8 cellular contexts compared by ENCODE assay signal in genomic region chr19:14333101-14333871, GRCh38. TPM values are rescaled to one million over a fixed set of nuclear protein-coding genes. Genes with fewer than 3 reads are reported as not detected.
A peak's percentile ranks its signal among the peaks of the same experiment; 100 is the strongest.
DNase-seq lines count a peak whose midpoint lies in the region; ATAC-seq and TF ChIP-seq lines count a peak whose summit lies in the region.

No MANE protein-coding gene starts in this region.

- no peaks in the 10 kb centered on the region for H4K20me1 ChIP-seq in HCT116 (ENCODE audit: insufficient read depth)

- H3K9me2 ChIP-seq in HCT116 (ENCODE audit: insufficient read depth) = no peaks in the 10 kb centered on the region

- TF ChIP-seq RAD21 in HCT116 (IDR thresholded peaks at IDR 0.05; ENCODE audit: low read depth) = no peak

- peak overlapping the region; percentile 71 for H3K9ac ChIP-seq in HCT116 (ENCODE audit: low read length)

- no peak overlapping the region for H3K4me3 Mint-ChIP-seq in central memory CD8-positive, alpha-beta T cell
- peak overlapping the region in 1 of 2 donors; percentile 51 for H3K4me3 Mint-ChIP-seq in effector memory CD8-positive, alpha-beta T cell
- H3K4me3 Mint-ChIP-seq in natural killer cell treated with Interleukin-12 subunit alpha and Interleukin-12 subunit beta and Interleukin-15 and Interleukin-18, amount 100 ng/mL, for 72 hours = no peak overlapping the region

- no peak for TF ChIP-seq CTCF in HCT116 (IDR thresholded peaks at IDR 0.05 in 2 of 3, conservative IDR thresholded peaks at IDR 0.05 in 1 of 3; ENCODE audit: borderline replicate concordance in 1 of 3, insufficient read depth in 1 of 3, low read depth in 2 of 3, low read length in 2 of 3)
- TF ChIP-seq CTCF in lower lobe of right lung (IDR thresholded peaks at IDR 0.05) = no peak

- CTCF ChIA-PET in HCT116 (lab: Charles Lee) = interaction anchor here (1.2 to 2.3 kb wide), 2 partner anchors 15 to 196 kb away, joined by 5 to 10 read pairs; no protein-coding TSS in a partner anchor

- DNase-seq in A172 (ENCODE audit: low spot score) = peak; percentile 31
- DNase-seq in HCT116 (ENCODE audit: low read depth, low spot score) = no peak
- DNase-seq in central memory CD8-positive, alpha-beta T cell (ENCODE audit: low spot score in 2 of 2) = no peak
- DNase-seq in lower lobe of right lung = no peak
- DNase-seq in effector memory CD8-positive, alpha-beta T cell = no peak
- DNase-seq in DMS153 (lab: John Stamatoyannopoulos, UW) = no peak
- DNase-seq in natural killer cell treated with Interleukin-12 subunit alpha and Interleukin-12 subunit beta and Interleukin-15 and Interleukin-18, amount 100 ng/mL, for 72 hours (ENCODE audit: low spot score) = no peak
- DNase-seq in mucosa of gallbladder (ENCODE audit: low spot score) = no peak

- no peak for TF ChIP-seq POLR2A in HCT116 (IDR thresholded peaks at IDR 0.05; ENCODE audit: borderline replicate concordance, extremely low read depth, insufficient read depth, insufficient read length)

- peak overlapping the region; percentile 68 for H3K27ac ChIP-seq in HCT116 (ENCODE audit: low read depth, low read length)
- no peak overlapping the region for H3K27ac ChIP-seq in lower lobe of right lung

- H3K27ac Mint-ChIP-seq in central memory CD8-positive, alpha-beta T cell (ENCODE audit: low read depth) = peak overlapping the region; percentile 74
- H3K27ac Mint-ChIP-seq in effector memory CD8-positive, alpha-beta T cell = peak overlapping the region in 1 of 2 donors; percentile 38
- no peak overlapping the region for H3K27ac Mint-ChIP-seq in natural killer cell treated with Interleukin-12 subunit alpha and Interleukin-12 subunit beta and Interleukin-15 and Interleukin-18, amount 100 ng/mL, for 72 hours

- H3K27me3 ChIP-seq in HCT116 (ENCODE audit: insufficient read depth, low read length) = no peaks in the 10 kb centered on the region
- peaks cover 4% of the 10 kb centered on the region for H3K27me3 ChIP-seq in lower lobe of right lung (ENCODE audit: low read depth)

- H3K4me3 ChIP-seq in HCT116 (replicated peaks in 1 of 2; ENCODE audit: low read depth in 1 of 2, low read length in 2 of 2) (peak overlapping the region; percentile 56 to 58), lower lobe of right lung (peak overlapping the region; percentile 40)

- H3K4me1 ChIP-seq in HCT116 (ENCODE audit: control insufficient read depth in 1 of 2, insufficient read depth in 2 of 2, low read length in 2 of 2) (peaks cover 8 to 33% of the 10 kb centered on the region in 2 experiments; a peak in 3 of 4 replicates), lower lobe of right lung (peaks cover 4% of the 10 kb centered on the region)

- H3K79me2 ChIP-seq in HCT116 (ENCODE audit: insufficient read depth, low read length) = no peaks in the 10 kb centered on the region

- peaks cover 4% of the 10 kb centered on the region for H3K36me3 Mint-ChIP-seq in central memory CD8-positive, alpha-beta T cell (ENCODE audit: insufficient read depth)
- H3K36me3 Mint-ChIP-seq in effector memory CD8-positive, alpha-beta T cell (ENCODE audit: insufficient read depth) = peaks cover 14% of the 10 kb centered on the region
- no peaks in the 10 kb centered on the region for H3K36me3 Mint-ChIP-seq in natural killer cell treated with Interleukin-12 subunit alpha and Interleukin-12 subunit beta and Interleukin-15 and Interleukin-18, amount 100 ng/mL, for 72 hours

- BruUV-seq in HCT116 (replicated peaks; lab: Mats Ljungman, UMichigan) = no TSS peak

- no peaks in the 10 kb centered on the region for H3K27me3 Mint-ChIP-seq in central memory CD8-positive, alpha-beta T cell
- H3K27me3 Mint-ChIP-seq in effector memory CD8-positive, alpha-beta T cell = no peaks in the 10 kb centered on the region
- no peaks in the 10 kb centered on the region for H3K27me3 Mint-ChIP-seq in natural killer cell treated with Interleukin-12 subunit alpha and Interleukin-12 subunit beta and Interleukin-15 and Interleukin-18, amount 100 ng/mL, for 72 hours

- H2AFZ ChIP-seq in HCT116 (ENCODE audit: low read depth, low read length, poor library complexity, severe bottlenecking) = peak overlapping the region; percentile 32

- H3K9me3 ChIP-seq in HCT116 (ENCODE audit: control insufficient read depth in 1 of 2, insufficient read depth in 1 of 2, low read depth in 1 of 2, low read length in 2 of 2) = peaks cover 0 to 5% of the 10 kb centered on the region in 2 experiments; a peak in 1 of 4 replicates
- no peaks in the 10 kb centered on the region for H3K9me3 ChIP-seq in lower lobe of right lung

- peak; percentile 80 for ATAC-seq in HCT116
- no peak for ATAC-seq in central memory CD8-positive, alpha-beta T cell (replicated peaks; ENCODE audit: extremely low read depth, poor library complexity, severe bottlenecking)
- peak; percentile 49 to 80 for ATAC-seq in lower lobe of right lung
- no peak for ATAC-seq in effector memory CD8-positive, alpha-beta T cell (replicated peaks)
- no peak for ATAC-seq in natural killer cell treated with Interleukin-12 subunit alpha and Interleukin-12 subunit beta and Interleukin-15 and Interleukin-18, amount 100 ng/mL, for 72 hours

- RAD21 ChIA-PET in HCT116 (lab: Charles Lee; ENCODE audit: low non-redundant PET in 1 of 2, low total read pairs in 2 of 2, uncharacterized antibody in 2 of 2, unreplicated experiment in 2 of 2) = interaction anchor here (0.6 to 0.7 kb wide), 2 partner anchors 12 to 87 kb away, joined by 3 read pairs; no protein-coding TSS in a partner anchor

- H3K36me3 ChIP-seq in HCT116 (ENCODE audit: control insufficient read depth in 1 of 2, insufficient read depth in 2 of 2, low read length in 2 of 2) (no peaks in the 10 kb centered on the region), lower lobe of right lung (no peaks in the 10 kb centered on the region)

- intact Hi-C loops in HCT116 (cut with micrococcal nuclease) = no loop called here
- intact Hi-C loops in lower lobe of right lung (cut with DNase I) = no loop called here

- no peaks in the 10 kb centered on the region for H3K9me3 Mint-ChIP-seq in central memory CD8-positive, alpha-beta T cell
- no peaks in the 10 kb centered on the region for H3K9me3 Mint-ChIP-seq in effector memory CD8-positive, alpha-beta T cell
- no peaks in the 10 kb centered on the region for H3K9me3 Mint-ChIP-seq in natural killer cell treated with Interleukin-12 subunit alpha and Interleukin-12 subunit beta and Interleukin-15 and Interleukin-18, amount 100 ng/mL, for 72 hours

- H3K4me2 ChIP-seq in HCT116 (ENCODE audit: low read length) = peak overlapping the region; percentile 88

- peaks cover 5% of the 10 kb centered on the region for H3K4me1 Mint-ChIP-seq in central memory CD8-positive, alpha-beta T cell
- H3K4me1 Mint-ChIP-seq in effector memory CD8-positive, alpha-beta T cell (ENCODE audit: low read depth in 2 of 2) = no peaks in the 10 kb centered on the region
- peaks cover 0 to 3% of the 10 kb centered on the region in 2 donors for H3K4me1 Mint-ChIP-seq in natural killer cell treated with Interleukin-12 subunit alpha and Interleukin-12 subunit beta and Interleukin-15 and Interleukin-18, amount 100 ng/mL, for 72 hours (ENCODE audit: low read depth in 2 of 2)

- POLR2A ChIA-PET in HCT116 (lab: Charles Lee) = interaction anchor here (0.7 to 1.6 kb wide), 2 partner anchors 47 to 196 kb away, joined by 3 to 11 read pairs; partner anchors contain the start of gene ASF1B

TF ChIP-seq in HCT116, 20 proteins besides CTCF, POLR2A, EP300 and RAD21 (continues in another document):
- no peak for TF ChIP-seq ZBTB33 (IDR thresholded peaks at IDR 0.05; ENCODE audit: extremely low read depth, insufficient replicate concordance, low read length)
- TF ChIP-seq ELF1 (IDR thresholded peaks at IDR 0.05; ENCODE audit: borderline replicate concordance, low read depth) = no peak
- TF ChIP-seq REST (IDR thresholded peaks at IDR 0.05; ENCODE audit: low read depth) = no peak

RNA-seq across cellular contexts. Expression of gene ADGRE5, which starts 48.0 kb away (rescaled TPM):
- total RNA-seq in A172 (2014; rRNA removed; shearing (Covaris generic)) = 72.8 and 74.8 TPM in 2 replicates
- total RNA-seq in HCT116 (2021; ENCODE audit: unreplicated experiment) (98.1 TPM), lower lobe of right lung (239 TPM), mucosa of gallbladder (48.2 TPM)
- polyA plus RNA-seq in HCT116 (2012) = 127 and 132 TPM in 2 replicates
- total RNA-seq in natural killer cell treated with Interleukin-12 subunit alpha and Interleukin-12 subunit beta and Interleukin-15 and Interleukin-18, amount 100 ng/mL, for 72 hours = 100 to 1,000 TPM; 348 to 798 TPM

Comparison
In these comparisons a context has a peak if more than half of its experiments do, and no peak if none do; other contexts are left out.
1. ATAC-seq: peak in HCT116 (single experiment) and lower lobe of right lung (2 of 2); none in central memory CD8-positive, alpha-beta T cell (single experiment), effector memory CD8-positive, alpha-beta T cell (single experiment) and natural killer cell treated with Interleukin-12 subunit alpha and Interleukin-12 subunit beta and Interleukin-15 and Interleukin-18, amount 100 ng/mL, for 72 hours (0 of 2).